25 cellular contexts compared by ENCODE assay signal in genomic region chr12:100365411-100365810, GRCh38. TPM values are rescaled to one million over a fixed set of nuclear protein-coding genes. Genes with fewer than 3 reads are reported as not detected.
DNase-seq lines count a peak whose midpoint lies in the region; ATAC-seq, FAIRE-seq and TF ChIP-seq lines count a peak whose summit lies in the region.
"Had no signal": no experiment of that assay in that cellular context is flagged by ENCODE, and none has a peak within 500 bp of the region (broad histone marks: within the 10 kb centered on the region; RNA-seq: fewer than 3 reads in every experiment).

No MANE protein-coding gene starts in this region.

- H3K27me3 ChIP-seq in heart left ventricle, result peaks cover 0 to 1% (median 0%) of the 10 kb centered on the region in 9 donors

- TF ChIP-seq CTCF in heart left ventricle (IDR thresholded peaks at IDR 0.05), result peak in 4 of 12 donors; percentile 5 to 9 (median 8)

- peak overlapping the region in 6 of 12 donors; percentile 37 to 72 (median 54) for H3K27ac ChIP-seq in heart left ventricle
- H3K27ac ChIP-seq: 22Rv1 had no signal

- DNase-seq in heart left ventricle (peak in 2 of 5 donors; percentile 8 to 23), left cardiac atrium (no peak), GM12891 (ENCODE audit: insufficient read length, low spot score) (no peak), glomerular endothelial cell (ENCODE audit: extremely low read depth, low read depth, low spot score) (peak; percentile 20), putamen (ENCODE audit: low spot score) (peak; percentile 17), ecto neural progenitor cell (ENCODE audit: low spot score) (no peak), posterior vena cava (ENCODE audit: low spot score) (no peak)
- DNase-seq: CD8-positive, alpha-beta T cell; COR-L47; DMS153; DMS79 treated with DMSO at 0.1 percent for 48 hours; EL; HCEC 1CT; HFFc6 had no signal

- ATAC-seq in heart left ventricle (peak; percentile 55 to 89 (median 68)), left cardiac atrium (no peak)
- ATAC-seq: CD8-positive, alpha-beta T cell; HepG2 had no signal

- H3K4me3 ChIP-seq in heart left ventricle, result no peak overlapping the region

- H3K4me1 ChIP-seq in heart left ventricle, result peaks cover 0 to 11% (median 0%) of the 10 kb centered on the region in 12 donors

- WGBS in heart left ventricle, 4 donors, result 36 to 61% (median 54%) methylated on average over 2 of the region's 2 CpGs

- TF ChIP-seq POLR2A in heart left ventricle (IDR thresholded peaks at IDR 0.05) (no peak), GM12891 (IDR thresholded peaks at IDR 0.05; ENCODE audit: low read depth, low read length) (no peak)

- intact Hi-C loops in heart left ventricle (cut with DNase I), result no loop called here
- intact Hi-C loops in left cardiac atrium (cut with DNase I), result no loop called here
- intact Hi-C loops in posterior vena cava (cut with DNase I), result no loop called here

- peak; percentile 16 for FAIRE-seq in GM12891 (lab: Jason Lieb, UNC)
- FAIRE-seq: D721Med, G401.6, GM12892, GM19239, HepG2, HTR-8/SVneo had no signal

- H3K36me3 ChIP-seq in heart left ventricle, result no peaks in the 10 kb centered on the region

- H3K9me3 ChIP-seq in heart left ventricle, result peaks cover 0 to 5% (median 0%) of the 10 kb centered on the region in 12 donors

TF ChIP-seq in GM12891, 5 proteins besides CTCF, POLR2A, EP300 and RAD21:
- TF ChIP-seq TAF1 (IDR thresholded peaks at IDR 0.05; ENCODE audit: low read depth, low read length) (no peak), POLR2AphosphoS5 (IDR thresholded peaks at IDR 0.05; ENCODE audit: low read depth, low read length) (no peak)

RNA-seq across cellular contexts. Expression of gene SLC17A8, which starts 8.5 kb away (rescaled TPM):
- total RNA-seq in heart left ventricle (under 1 TPM in 1 of 9 donors, not detected in 8; 0.15 TPM), left cardiac atrium (not detected), glomerular endothelial cell (not detected in 2 replicates), posterior vena cava (not detected)
- not detected for polyA plus RNA-seq in heart left ventricle
- polyA plus RNA-seq in GM12891 (2012; ENCODE audit: low read depth, missing spikeins), result not detected
- total RNA-seq: A673; CD8-positive, alpha-beta T cell; H4; HFFc6 had no signal
- polyA plus RNA-seq: BJ, CD14-positive monocyte had no signal

Comparison
In these comparisons a context has a peak if more than half of its experiments do, and no peak if none do; other contexts are left out.
1. ATAC-seq: peak in heart left ventricle (4 of 4); none in left cardiac atrium (0 of 2).
2. DNase-seq: peak in glomerular endothelial cell (single experiment) and putamen (single experiment); none in left cardiac atrium (single experiment), GM12891 (single experiment), ecto neural progenitor cell (single experiment) and posterior vena cava (single experiment).